ENCODE assay signal across 18 cellular contexts in the genomic region with DNA sequence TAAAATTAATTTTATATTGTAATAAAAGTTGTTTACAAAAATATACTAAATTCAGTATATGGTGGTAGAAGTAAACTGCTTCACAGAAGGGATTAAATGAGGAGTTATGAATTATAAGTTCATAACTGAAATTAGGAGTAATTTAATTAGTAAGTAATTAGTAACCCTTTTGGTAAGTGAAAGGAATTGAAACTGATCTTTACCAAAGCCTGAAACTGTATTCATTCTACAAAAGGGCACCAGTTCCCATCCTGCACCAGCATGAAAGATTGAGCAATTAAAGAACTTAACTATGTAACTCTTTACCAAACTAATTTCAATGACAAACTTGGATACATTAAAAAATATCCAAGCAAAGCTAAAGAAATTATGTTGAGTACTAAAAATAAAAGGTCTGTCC.
"Had no signal": no experiment of that assay in that cellular context is flagged by ENCODE, and none has a peak within 500 bp of the region (broad histone marks: within the 10 kb centered on the region; RNA-seq: fewer than 3 reads in every experiment).

No MANE protein-coding gene starts in this region.

- H3K27ac Mint-ChIP-seq: activated T-cell treated with anti-CD3 and anti-CD28 coated beads, Interleukin-2, amount 50 U/mL, for 72 hours; natural killer cell treated with Interleukin-12 subunit alpha and Interleukin-12 subunit beta and Interleukin-15 and Interleukin-18, amount 100 ng/mL, for 72 hours; type B pancreatic cell had no signal

- H3K4me3 ChIP-seq: lower lobe of right lung, testis had no signal

- ATAC-seq: activated T-cell treated with anti-CD3 and anti-CD28 coated beads, Interleukin-2, amount 50 U/mL, for 72 hours; left cardiac atrium; lower lobe of right lung; natural killer cell treated with Interleukin-12 subunit alpha and Interleukin-12 subunit beta and Interleukin-15 and Interleukin-18, amount 100 ng/mL, for 72 hours; SK-N-SH treated with all-trans-retinoic acid at 6 μM for 48 hours had no signal

- H3K9me3 Mint-ChIP-seq: activated naive CD4-positive, alpha-beta T cell treated with anti-CD3 and anti-CD28 coated beads, Interleukin-2, amount 50 U/mL, for 24 hours; activated T-cell treated with anti-CD3 and anti-CD28 coated beads, Interleukin-2, amount 50 U/mL, for 72 hours; natural killer cell treated with Interleukin-12 subunit alpha and Interleukin-12 subunit beta and Interleukin-15 and Interleukin-18, amount 100 ng/mL, for 72 hours had no signal

- DNase-seq: activated CD4-positive, alpha-beta T cell treated with anti-CD3 and anti-CD28 coated beads, Interleukin-2, amount 50 U/mL, for 1 hour; activated CD8-positive, alpha-beta memory T cell treated with anti-CD3 and anti-CD28 coated beads for 24 hours; activated CD8-positive, alpha-beta memory T cell treated with anti-CD3 and anti-CD28 coated beads, Interleukin-2, amount 50 U/mL, for 48 hours; activated gamma-delta T cell; activated T-cell treated with anti-CD3 and anti-CD28 coated beads, Interleukin-2, amount 50 U/mL, for 72 hours; dermis blood vessel endothelial cell; left cardiac atrium; lower lobe of right lung; stimulated activated CD4-positive, alpha-beta T cell treated with anti-CD3 and anti-CD28 coated beads, Interleukin-1b, Interleukin-23, amount 100 ng/mL, for 48 hours; stimulated activated CD8-positive, alpha-beta memory T cell treated with anti-CD3 and anti-CD28 coated beads, Interleukin-4, amount 100 ng/mL, for 48 hours; T-helper 1 cell; T-helper 9 cell; testis had no signal

- H3K27me3 Mint-ChIP-seq: activated naive CD4-positive, alpha-beta T cell treated with anti-CD3 and anti-CD28 coated beads, Interleukin-2, amount 50 U/mL, for 24 hours; type B pancreatic cell had no signal

- H3K9me3 ChIP-seq: lower lobe of right lung, testis had no signal

- H3K4me1 ChIP-seq: testis had no signal

- H3K27me3 ChIP-seq: testis had no signal

- FAIRE-seq: bronchial epithelial cell had no signal

- H3K27ac ChIP-seq: lower lobe of right lung, testis had no signal

- H3K4me3 Mint-ChIP-seq: natural killer cell treated with Interleukin-12 subunit alpha and Interleukin-12 subunit beta and Interleukin-15 and Interleukin-18, amount 100 ng/mL, for 72 hours; type B pancreatic cell had no signal
